ENCODE assay signal across 8 cellular contexts in genomic region chr22:35299717-35300497, GRCh38. TPM values are rescaled to one million over a fixed set of nuclear protein-coding genes. Genes with fewer than 3 reads are reported as not detected.
A peak's percentile ranks its signal among the peaks of the same experiment; 100 is the strongest.
DNase-seq lines count a peak whose midpoint lies in the region; ATAC-seq and TF ChIP-seq lines count a peak whose summit lies in the region.

Gene TOM1, plus strand, starts transcription at chr22:35299894. Its CDS starts 35 bp downstream, at chr22:35299929.

- DNase-seq in NCI-H2029 treated with DMSO at 0.1 percent for 48 hours (lab: John Stamatoyannopoulos, UW) (peak; percentile 83), T-helper 9 cell (peak; percentile 99), astrocyte of the cerebellum (ENCODE audit: low read depth) (peak; percentile 99), hepatic stellate cell (ENCODE audit: low spot score) (peak; percentile 99), aorta (peak; percentile 98 to 99)

- TF ChIP-seq CTCF in astrocyte of the cerebellum (IDR thresholded peaks at IDR 0.05; ENCODE audit: low read depth, low read length, missing control alignments): no peak

- 0 to 1% methylated on average over 56 to 59 of the region's 59 CpGs for WGBS in aorta, 2 donors

- intact Hi-C loops in aorta (cut with DNase I): loop anchor here in 1 of 2 donors (2.0 to 5.0 kb wide), 2 partner anchors 41 to 1477 kb away; partner anchors contain the start of gene IFT27

- H3K4me3 ChIP-seq in astrocyte of the cerebellum (ENCODE audit: low read depth, low read length): peak within 1 kb of the TSS; percentile 68
- peak within 1 kb of the TSS; percentile 97 for H3K4me3 ChIP-seq in rectal smooth muscle tissue (ENCODE audit: low read length)
- peak within 1 kb of the TSS; percentile 67 to 80 for H3K4me3 ChIP-seq in aorta (ENCODE audit: low read length in 2 of 2)

- peak within 1 kb of the TSS; percentile 90 for H3K9ac ChIP-seq in rectal smooth muscle tissue (ENCODE audit: low read length)

- ATAC-seq in GM18505 (IDR thresholded peaks at IDR 0.05; ENCODE audit: unreplicated experiment) (peak; percentile 90), HG02981 (IDR thresholded peaks at IDR 0.05; ENCODE audit: unreplicated experiment) (peak; percentile 94), aorta (ENCODE audit: low FRiP score) (peak; percentile 97)

- no peaks in the 10 kb centered on the region for H3K27me3 ChIP-seq in rectal smooth muscle tissue (ENCODE audit: control insufficient read depth, insufficient read depth, low read length)
- H3K27me3 ChIP-seq in aorta (ENCODE audit: control insufficient read depth in 1 of 2, insufficient read depth in 2 of 2, low read length in 1 of 2): no peaks in the 10 kb centered on the region

- H3K4me1 ChIP-seq in rectal smooth muscle tissue (ENCODE audit: control insufficient read depth, insufficient read depth, low read length) (peaks cover 8% of the 10 kb centered on the region), aorta (ENCODE audit: control insufficient read depth in 1 of 2, insufficient read depth in 2 of 2, low read length in 2 of 2) (no peaks in the 10 kb centered on the region)

- TF ChIP-seq POLR2A in GM18505 (IDR thresholded peaks at IDR 0.05; ENCODE audit: borderline replicate concordance, extremely low read depth, insufficient read depth, insufficient read length): peak; percentile 66

- H3K27ac ChIP-seq in rectal smooth muscle tissue (ENCODE audit: low read depth, low read length) (peak within 1 kb of the TSS; percentile 99), aorta (ENCODE audit: low read depth in 1 of 2, low read length in 2 of 2) (peak within 1 kb of the TSS; percentile 81 to 84)

- in situ Hi-C loops in astrocyte of the cerebellum (cut with HindIII; ENCODE audit: low sequenced_read_pairs): no loop called here

- no peaks in the 10 kb centered on the region for H3K9me3 ChIP-seq in aorta (ENCODE audit: control insufficient read depth, low read length)

- H3K36me3 ChIP-seq in rectal smooth muscle tissue (ENCODE audit: control insufficient read depth, insufficient read depth, low read length) (no peaks in the 10 kb centered on the region), aorta (ENCODE audit: control insufficient read depth in 1 of 2, insufficient read depth in 2 of 2, low read length in 1 of 2) (no peaks in the 10 kb centered on the region)

RNA-seq across cellular contexts. Expression of gene TOM1, which starts in this region (rescaled TPM):
- total RNA-seq in aorta: 10 to 100 TPM; 49.5 to 50.5 TPM
- polyA plus RNA-seq in aorta: 10 to 100 TPM; 19.8 to 38.5 TPM

Comparison
In these comparisons a context has a peak if more than half of its experiments do, and no peak if none do; other contexts are left out.
1. Peak in every context shown above with its lines: DNase-seq, ATAC-seq, H3K4me3 ChIP-seq and H3K27ac ChIP-seq.